ENCODE assay signal across 1 cellular context in the genomic region with DNA sequence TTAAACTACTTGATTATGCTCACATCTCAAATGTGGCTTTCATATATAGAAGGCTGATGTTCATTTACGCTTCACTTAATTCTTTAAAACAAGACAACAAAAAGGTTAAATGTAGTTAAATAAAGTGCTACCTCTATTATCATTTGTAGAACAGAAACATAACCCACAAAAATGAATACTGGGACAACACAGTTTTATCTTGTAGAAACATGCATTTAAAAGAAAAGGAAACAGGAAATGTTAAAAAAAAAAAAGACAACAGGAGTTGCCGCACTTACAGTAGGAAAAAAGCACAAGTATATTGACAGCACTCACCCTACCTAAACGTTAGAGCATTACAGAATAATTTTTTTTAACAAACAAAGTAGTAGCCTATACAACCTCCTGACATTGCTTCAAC.
TF ChIP-seq lines count a peak whose summit lies in the region.

No MANE protein-coding gene starts in this region.

TF ChIP-seq in WTC11, 78 proteins besides CTCF, POLR2A, EP300 and RAD21 (continued from another document):
- TF ChIP-seq, protein P1, sequence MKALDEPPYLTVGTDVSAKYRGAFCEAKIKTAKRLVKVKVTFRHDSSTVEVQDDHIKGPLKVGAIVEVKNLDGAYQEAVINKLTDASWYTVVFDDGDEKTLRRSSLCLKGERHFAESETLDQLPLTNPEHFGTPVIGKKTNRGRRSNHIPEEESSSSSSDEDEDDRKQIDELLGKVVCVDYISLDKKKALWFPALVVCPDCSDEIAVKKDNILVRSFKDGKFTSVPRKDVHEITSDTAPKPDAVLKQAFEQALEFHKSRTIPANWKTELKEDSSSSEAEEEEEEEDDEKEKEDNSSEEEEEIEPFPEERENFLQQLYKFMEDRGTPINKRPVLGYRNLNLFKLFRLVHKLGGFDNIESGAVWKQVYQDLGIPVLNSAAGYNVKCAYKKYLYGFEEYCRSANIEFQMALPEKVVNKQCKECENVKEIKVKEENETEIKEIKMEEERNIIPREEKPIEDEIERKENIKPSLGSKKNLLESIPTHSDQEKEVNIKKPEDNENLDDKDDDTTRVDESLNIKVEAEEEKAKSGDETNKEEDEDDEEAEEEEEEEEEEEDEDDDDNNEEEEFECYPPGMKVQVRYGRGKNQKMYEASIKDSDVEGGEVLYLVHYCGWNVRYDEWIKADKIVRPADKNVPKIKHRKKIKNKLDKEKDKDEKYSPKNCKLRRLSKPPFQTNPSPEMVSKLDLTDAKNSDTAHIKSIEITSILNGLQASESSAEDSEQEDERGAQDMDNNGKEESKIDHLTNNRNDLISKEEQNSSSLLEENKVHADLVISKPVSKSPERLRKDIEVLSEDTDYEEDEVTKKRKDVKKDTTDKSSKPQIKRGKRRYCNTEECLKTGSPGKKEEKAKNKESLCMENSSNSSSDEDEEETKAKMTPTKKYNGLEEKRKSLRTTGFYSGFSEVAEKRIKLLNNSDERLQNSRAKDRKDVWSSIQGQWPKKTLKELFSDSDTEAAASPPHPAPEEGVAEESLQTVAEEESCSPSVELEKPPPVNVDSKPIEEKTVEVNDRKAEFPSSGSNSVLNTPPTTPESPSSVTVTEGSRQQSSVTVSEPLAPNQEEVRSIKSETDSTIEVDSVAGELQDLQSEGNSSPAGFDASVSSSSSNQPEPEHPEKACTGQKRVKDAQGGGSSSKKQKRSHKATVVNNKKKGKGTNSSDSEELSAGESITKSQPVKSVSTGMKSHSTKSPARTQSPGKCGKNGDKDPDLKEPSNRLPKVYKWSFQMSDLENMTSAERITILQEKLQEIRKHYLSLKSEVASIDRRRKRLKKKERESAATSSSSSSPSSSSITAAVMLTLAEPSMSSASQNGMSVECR (CRISPR knock-in tag; IDR thresholded peaks at IDR 0.05; ENCODE audit: borderline replicate concordance), result no peak
- TF ChIP-seq NFE2L1 (CRISPR knock-in tag; IDR thresholded peaks at IDR 0.05) (no peak), SOX15 (CRISPR knock-in tag; IDR thresholded peaks at IDR 0.05) (no peak), FOXJ3 (CRISPR knock-in tag; IDR thresholded peaks at IDR 0.05; ENCODE audit: borderline replicate concordance) (no peak), CBFB (CRISPR knock-in tag; IDR thresholded peaks at IDR 0.05; ENCODE audit: low read depth) (no peak), SMAD3 (CRISPR knock-in tag; IDR thresholded peaks at IDR 0.05; ENCODE audit: borderline replicate concordance) (no peak), SMAD4 (CRISPR knock-in tag; IDR thresholded peaks at IDR 0.05) (no peak), NFYB (CRISPR knock-in tag; conservative IDR thresholded peaks at IDR 0.05; ENCODE audit: low read depth) (no peak)
- TF ChIP-seq, protein P2, sequence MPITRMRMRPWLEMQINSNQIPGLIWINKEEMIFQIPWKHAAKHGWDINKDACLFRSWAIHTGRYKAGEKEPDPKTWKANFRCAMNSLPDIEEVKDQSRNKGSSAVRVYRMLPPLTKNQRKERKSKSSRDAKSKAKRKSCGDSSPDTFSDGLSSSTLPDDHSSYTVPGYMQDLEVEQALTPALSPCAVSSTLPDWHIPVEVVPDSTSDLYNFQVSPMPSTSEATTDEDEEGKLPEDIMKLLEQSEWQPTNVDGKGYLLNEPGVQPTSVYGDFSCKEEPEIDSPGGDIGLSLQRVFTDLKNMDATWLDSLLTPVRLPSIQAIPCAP (CRISPR knock-in tag; IDR thresholded peaks at IDR 0.05), result no peak
- TF ChIP-seq, protein P3, sequence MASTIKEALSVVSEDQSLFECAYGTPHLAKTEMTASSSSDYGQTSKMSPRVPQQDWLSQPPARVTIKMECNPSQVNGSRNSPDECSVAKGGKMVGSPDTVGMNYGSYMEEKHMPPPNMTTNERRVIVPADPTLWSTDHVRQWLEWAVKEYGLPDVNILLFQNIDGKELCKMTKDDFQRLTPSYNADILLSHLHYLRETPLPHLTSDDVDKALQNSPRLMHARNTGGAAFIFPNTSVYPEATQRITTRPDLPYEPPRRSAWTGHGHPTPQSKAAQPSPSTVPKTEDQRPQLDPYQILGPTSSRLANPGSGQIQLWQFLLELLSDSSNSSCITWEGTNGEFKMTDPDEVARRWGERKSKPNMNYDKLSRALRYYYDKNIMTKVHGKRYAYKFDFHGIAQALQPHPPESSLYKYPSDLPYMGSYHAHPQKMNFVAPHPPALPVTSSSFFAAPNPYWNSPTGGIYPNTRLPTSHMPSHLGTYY (CRISPR knock-in tag; IDR thresholded peaks at IDR 0.05), result no peak
